ENCODE assay signal across 30 cellular contexts in genomic region chr4:7021355-7021754, GRCh38. TPM values are rescaled to one million over a fixed set of nuclear protein-coding genes. Genes with fewer than 3 reads are reported as not detected.
DNase-seq lines count a peak whose midpoint lies in the region; ATAC-seq and TF ChIP-seq lines count a peak whose summit lies in the region.
"Had no signal": no experiment of that assay in that cellular context is flagged by ENCODE, and none has a peak within 500 bp of the region (broad histone marks: within the 10 kb centered on the region; RNA-seq: fewer than 3 reads in every experiment).

No MANE protein-coding gene starts in this region.

- no peaks in the 10 kb centered on the region for H3K9me3 ChIP-seq in Caco-2
- no peaks in the 10 kb centered on the region for H3K9me3 ChIP-seq in IMR-90 (ENCODE audit: control insufficient read depth, insufficient read depth, low read length)
- H3K9me3 ChIP-seq in osteoblast (ENCODE audit: low read depth, low read length), result no peaks in the 10 kb centered on the region
- H3K9me3 ChIP-seq: gastrocnemius medialis, prostate gland, stomach, vagina had no signal

- H3K4me2 ChIP-seq in IMR-90 (ENCODE audit: low read depth, low read length) (no peak overlapping the region), osteoblast (ENCODE audit: insufficient read depth, low read length) (no peak overlapping the region)

- POLR2A ChIA-PET in Caco-2 (lab: Charles Lee) (no interaction called here), IMR-90 (lab: Charles Lee; ENCODE audit: unreplicated experiment) (no interaction called here)

- H3K27me3 Mint-ChIP-seq in Caco-2 (ENCODE audit: insufficient read depth, unreplicated experiment) (no peaks in the 10 kb centered on the region), chondrocyte (ENCODE audit: low read depth) (no peaks in the 10 kb centered on the region)
- no peaks in the 10 kb centered on the region for H3K27me3 Mint-ChIP-seq in stimulated activated memory B cell treated with anti-CD40 and anti-IgM and Interleukin-4, amounts not matched to agents 10 μg/mL and 1 μg/mL and 100 μg/mL, for 72 hours
- H3K27me3 Mint-ChIP-seq: activated CD4-positive, alpha-beta memory T cell treated with anti-CD3 and anti-CD28 coated beads for 36 hours; activated T-helper 17 cell treated with anti-CD3 and anti-CD28 coated beads, Interleukin-2, amount 50 U/mL, for 72 hours had no signal

- in situ Hi-C loops in IMR-90 (cut with MboI; ENCODE audit: low sequenced_read_pairs), result no loop called here

- H4K20me1 ChIP-seq in IMR-90 (ENCODE audit: insufficient read depth, low read length), result no peaks in the 10 kb centered on the region
- H4K20me1 ChIP-seq in osteoblast (ENCODE audit: insufficient read depth, low read length), result no peaks in the 10 kb centered on the region

- peak overlapping the region; percentile 73; the same call in 2 of the 3 replicates for H2BK15ac ChIP-seq in IMR-90 (ENCODE audit: low read depth, low read length)

- no peak overlapping the region for H2AK9ac ChIP-seq in IMR-90 (replicated peaks; ENCODE audit: low read depth, low read length, poor library complexity)

- H4K91ac ChIP-seq in IMR-90 (ENCODE audit: insufficient read depth, low read depth, low read length), result peak overlapping the region; percentile 100

- H2BK120ac ChIP-seq in IMR-90 (ENCODE audit: low read depth, low read length), result peak overlapping the region; percentile 97

- intact Hi-C loops in Caco-2 (cut with micrococcal nuclease; ENCODE audit: unreplicated experiment), result no loop called here
- intact Hi-C loops in IMR-90 (cut with micrococcal nuclease), result no loop called here

- dilution Hi-C loops in IMR-90 (cut with HindIII; ENCODE audit: low sequenced_read_pairs, unreplicated experiment), result no loop called here

- peaks cover 24 to 57% of the 10 kb centered on the region in 2 experiments for H3K79me1 ChIP-seq in IMR-90 (ENCODE audit: low read depth in 1 of 2, low read length in 2 of 2)

- H3K4me3 ChIP-seq in Caco-2 (ENCODE audit: low read depth, low read length) (no peak overlapping the region), IMR-90 (ENCODE audit: insufficient read depth, low read depth, low read length) (no peak overlapping the region), osteoblast (ENCODE audit: insufficient read depth, low read length) (no peak overlapping the region)
- H3K4me3 ChIP-seq: dorsolateral prefrontal cortex, gastrocnemius medialis, K562, prostate gland, stomach, vagina had no signal

- H3K18ac ChIP-seq in IMR-90 (ENCODE audit: low read depth, low read length), result no peak overlapping the region

- no peak overlapping the region for H3K23ac ChIP-seq in IMR-90 (ENCODE audit: low read depth, low read length)

- no TSS peak for BruUV-seq in Caco-2 (replicated peaks; lab: Mats Ljungman, UMichigan)
- no TSS peak for BruUV-seq in IMR-90 (replicated peaks; lab: Mats Ljungman, UMichigan)

- H3K4me3 Mint-ChIP-seq in Caco-2 (ENCODE audit: unreplicated experiment) (no peak overlapping the region), chondrocyte (ENCODE audit: unreplicated experiment) (no peak overlapping the region)
- no peak overlapping the region for H3K4me3 Mint-ChIP-seq in stimulated activated memory B cell treated with anti-CD40 and anti-IgM and Interleukin-4, amounts not matched to agents 10 μg/mL and 1 μg/mL and 100 μg/mL, for 72 hours
- H3K4me3 Mint-ChIP-seq: activated CD4-positive, alpha-beta memory T cell treated with anti-CD3 and anti-CD28 coated beads for 36 hours; activated T-helper 17 cell treated with anti-CD3 and anti-CD28 coated beads, Interleukin-2, amount 50 U/mL, for 72 hours; immature natural killer cell; T-helper 2 cell treated with Interferon-gamma antibody and Interleukin-4, amounts not matched to agents 5 μg/mL and 100 μg/mL, for 36 hours had no signal

- WGBS in IMR-90 (ENCODE audit: extremely low coverage in 2 of 2, insufficient read length in 1 of 2), 2 experiments, result no CpG with 5 or more reads among the region's 5 CpGs

- H3K9me3 Mint-ChIP-seq in Caco-2 (ENCODE audit: unreplicated experiment) (no peaks in the 10 kb centered on the region), chondrocyte (ENCODE audit: low read depth) (no peaks in the 10 kb centered on the region)
- no peaks in the 10 kb centered on the region for H3K9me3 Mint-ChIP-seq in stimulated activated memory B cell treated with anti-CD40 and anti-IgM and Interleukin-4, amounts not matched to agents 10 μg/mL and 1 μg/mL and 100 μg/mL, for 72 hours
- H3K9me3 Mint-ChIP-seq: activated CD4-positive, alpha-beta memory T cell treated with anti-CD3 and anti-CD28 coated beads for 36 hours; activated T-helper 17 cell treated with anti-CD3 and anti-CD28 coated beads, Interleukin-2, amount 50 U/mL, for 72 hours; immature natural killer cell; T-helper 2 cell treated with Interferon-gamma antibody and Interleukin-4, amounts not matched to agents 5 μg/mL and 100 μg/mL, for 36 hours had no signal

- no peaks in the 10 kb centered on the region for H3K27me3 ChIP-seq in Caco-2 (replicated peaks; ENCODE audit: control insufficient read depth, insufficient read depth, low read length)
- H3K27me3 ChIP-seq in IMR-90 (ENCODE audit: control insufficient read depth, insufficient read depth, low read length), result no peaks in the 10 kb centered on the region
- no peaks in the 10 kb centered on the region for H3K27me3 ChIP-seq in osteoblast (ENCODE audit: insufficient read depth, low read length)
- H3K27me3 ChIP-seq: brain microvascular endothelial cell, dorsolateral prefrontal cortex, gastrocnemius medialis, stomach, vagina had no signal

- ATAC-seq in IMR-90 (ENCODE audit: low read depth), result no peak
- ATAC-seq in stimulated activated memory B cell treated with anti-CD40 and anti-IgM and Interleukin-4, amounts not matched to agents 10 μg/mL and 1 μg/mL and 100 μg/mL, for 72 hours, result no peak
- ATAC-seq: activated T-helper 17 cell treated with anti-CD3 and anti-CD28 coated beads, Interleukin-2, amount 50 U/mL, for 72 hours; gastrocnemius medialis; K562; left cardiac atrium; sciatic nerve had no signal

- no peak overlapping the region for H2AFZ ChIP-seq in IMR-90 (replicated peaks; ENCODE audit: low read length, poor library complexity)
- no peak overlapping the region for H2AFZ ChIP-seq in osteoblast (ENCODE audit: low read length)

- CTCF ChIA-PET in Caco-2 (lab: Charles Lee) (no interaction called here), IMR-90 (lab: Yijun Ruan, JAX) (interaction anchor here (1.2 kb wide), 1 partner anchor 9 kb away, joined by 10 read pairs; no protein-coding TSS in a partner anchor)

- TF ChIP-seq RAD21 in IMR-90 (IDR thresholded peaks at IDR 0.05; ENCODE audit: low read length), result no peak

- DNase-seq in Caco-2 (no peak), IMR-90 (no peak), chondrocyte (ENCODE audit: low spot score) (no peak), osteoblast (ENCODE audit: insufficient read length, low spot score, missing footprints) (no peak), HuH-7 (ENCODE audit: low spot score) (no peak), hepatic stellate cell (ENCODE audit: low spot score) (no peak)
- DNase-seq: activated CD4-positive, alpha-beta memory T cell treated with anti-CD3 and anti-CD28 coated beads for 36 hours; activated CD4-positive, alpha-beta T cell treated with anti-CD3 and anti-CD28 coated beads for 1 hour; activated naive CD4-positive, alpha-beta T cell treated with anti-CD3 and anti-CD28 coated beads, Interleukin-2, amount 50 U/mL, for 16 hours; amniotic stem cell; brain microvascular endothelial cell; C1 segment of cervical spinal cord; dorsolateral prefrontal cortex; gastrocnemius medialis; immature natural killer cell; left cardiac atrium; NCI-H1092; NCI-H1694; NCI-H510A; Right ventricle myocardium superior; stimulated activated CD4-positive, alpha-beta T cell treated with anti-CD3 and anti-CD28 coated beads, Interleukin-12 subunit alpha, Interleukin-12 subunit beta, amount 100 ng/mL, for 4 hours; stimulated activated CD4-positive, alpha-beta T cell treated with anti-CD3 and anti-CD28 coated beads, Interleukin-2, amount 100 ng/mL, for 48 hours; stomach had no signal

- no peak overlapping the region for H3K9ac ChIP-seq in IMR-90 (ENCODE audit: low read depth, low read length)

- TF ChIP-seq CTCF in Caco-2 (IDR thresholded peaks at IDR 0.05; ENCODE audit: insufficient read depth in 1 of 2, low read depth in 1 of 2, low read length in 1 of 2, severe bottlenecking in 1 of 2, unreplicated experiment in 1 of 2) (no peak), IMR-90 (conservative IDR thresholded peaks at IDR 0.05; ENCODE audit: low read depth, low read length) (no peak), chondrocyte (IDR thresholded peaks at IDR 0.05) (no peak), osteoblast (IDR thresholded peaks at IDR 0.05; ENCODE audit: extremely low read depth, low read depth, low read length) (no peak)

- H2BK20ac ChIP-seq in IMR-90 (ENCODE audit: low read depth, low read length), result peak overlapping the region; percentile 95

- TF ChIP-seq POLR2A in IMR-90 (IDR thresholded peaks at IDR 0.05; ENCODE audit: low read depth, low read length), result no peak

- H2AK5ac ChIP-seq in IMR-90 (ENCODE audit: low read depth, low read length), result peak overlapping the region; percentile 91

- peaks cover 81% of the 10 kb centered on the region for H3K36me3 Mint-ChIP-seq in Caco-2 (ENCODE audit: insufficient read depth, unreplicated experiment)
- H3K36me3 Mint-ChIP-seq in chondrocyte (ENCODE audit: low read depth), result peaks cover 6% of the 10 kb centered on the region
- peaks cover 57% of the 10 kb centered on the region for H3K36me3 Mint-ChIP-seq in stimulated activated memory B cell treated with anti-CD40 and anti-IgM and Interleukin-4, amounts not matched to agents 10 μg/mL and 1 μg/mL and 100 μg/mL, for 72 hours

- peak overlapping the region; percentile 97; the same call in 1 of the 2 replicates for H3K14ac ChIP-seq in IMR-90 (replicated peaks; ENCODE audit: low read depth, low read length)

- H3K27ac Mint-ChIP-seq in Caco-2 (ENCODE audit: unreplicated experiment), result peak overlapping the region; percentile 77
- peak overlapping the region; percentile 98 for H3K27ac Mint-ChIP-seq in chondrocyte (ENCODE audit: unreplicated experiment)
- H3K27ac Mint-ChIP-seq in stimulated activated memory B cell treated with anti-CD40 and anti-IgM and Interleukin-4, amounts not matched to agents 10 μg/mL and 1 μg/mL and 100 μg/mL, for 72 hours, result no peak overlapping the region
- H3K27ac Mint-ChIP-seq: activated T-helper 17 cell treated with anti-CD3 and anti-CD28 coated beads, Interleukin-2, amount 50 U/mL, for 72 hours; immature natural killer cell; T-helper 2 cell treated with Interferon-gamma antibody and Interleukin-4, amounts not matched to agents 5 μg/mL and 100 μg/mL, for 36 hours had no signal

- peak overlapping the region; percentile 99 for H2BK5ac ChIP-seq in IMR-90 (ENCODE audit: low read depth, low read length, poor library complexity, severe bottlenecking)

- H3K27ac ChIP-seq in IMR-90 (ENCODE audit: insufficient read depth, low read length) (peak overlapping the region; percentile 68), osteoblast (ENCODE audit: low read depth, low read length) (peak overlapping the region; percentile 54)
- H3K27ac ChIP-seq: dorsolateral prefrontal cortex, gastrocnemius medialis, prostate gland, stomach, vagina had no signal

- H3K36me3 ChIP-seq in Caco-2 (ENCODE audit: control insufficient read depth, insufficient read depth, low read length) (peaks cover 2% of the 10 kb centered on the region; the same call in 1 of the 2 replicates), IMR-90 (ENCODE audit: control insufficient read depth, insufficient read depth, low read length) (peaks cover 40% of the 10 kb centered on the region), osteoblast (ENCODE audit: insufficient read depth, low read length) (peaks cover 2% of the 10 kb centered on the region)

- H3K4me1 Mint-ChIP-seq in Caco-2 (ENCODE audit: low read depth, unreplicated experiment) (peaks cover 22% of the 10 kb centered on the region), chondrocyte (ENCODE audit: low read depth) (peaks cover 28% of the 10 kb centered on the region)
- no peaks in the 10 kb centered on the region for H3K4me1 Mint-ChIP-seq in stimulated activated memory B cell treated with anti-CD40 and anti-IgM and Interleukin-4, amounts not matched to agents 10 μg/mL and 1 μg/mL and 100 μg/mL, for 72 hours
- H3K4me1 Mint-ChIP-seq: activated T-helper 17 cell treated with anti-CD3 and anti-CD28 coated beads, Interleukin-2, amount 50 U/mL, for 72 hours; immature natural killer cell had no signal

- peak overlapping the region; percentile 82; the same call in 1 of the 2 replicates for H3K56ac ChIP-seq in IMR-90 (ENCODE audit: extremely low read depth, insufficient read depth, low read length)

- H3K4me1 ChIP-seq in Caco-2 (peaks cover 23% of the 10 kb centered on the region), IMR-90 (ENCODE audit: control insufficient read depth, insufficient read depth, low read length) (peaks cover 8% of the 10 kb centered on the region), osteoblast (ENCODE audit: insufficient read depth, low read length) (peaks cover 11% of the 10 kb centered on the region)
- H3K4me1 ChIP-seq: gastrocnemius medialis, prostate gland, stomach, vagina had no signal

- no peaks in the 10 kb centered on the region for H3K79me2 ChIP-seq in osteoblast (ENCODE audit: insufficient read depth, low read length)

- H3K9me1 ChIP-seq in IMR-90 (ENCODE audit: insufficient read depth, low read length), result peaks cover 20% of the 10 kb centered on the region

- peak overlapping the region; percentile 51; the same call in 1 of the 2 replicates for H4K5ac ChIP-seq in IMR-90 (ENCODE audit: low read depth, low read length)

- peak overlapping the region; percentile 95 to 96 for H4K8ac ChIP-seq in IMR-90 (ENCODE audit: low read depth in 2 of 2, low read length in 2 of 2)

- peak overlapping the region; percentile 97 for H3K4ac ChIP-seq in IMR-90 (ENCODE audit: low read depth, low read length)

RNA-seq across cellular contexts. Expression of gene TADA2B, which starts 21.8 kb away (rescaled TPM):
- total RNA-seq in Caco-2 (2022) (17.2 and 21.8 TPM in 2 replicates), IMR-90 (2012; rRNA removed) (6.1 and 8.1 TPM in 2 replicates), chondrocyte (18.5 to 18.9 TPM (median 18.8 TPM) in 3 replicates), osteoblast (12.7 and 13.0 TPM in 2 replicates)
- polyA plus RNA-seq in IMR-90 (2012; rRNA removed), result 8.1 and 8.6 TPM in 2 replicates
- 5.2 and 6.9 TPM in 2 replicates for polyA plus RNA-seq in IMR-90 (2012; cell fraction: cytosol; rRNA removed)
- polyA plus RNA-seq in IMR-90 (2012; cell fraction: nucleus; rRNA removed; ENCODE audit: low replicate concordance), result 5.7 and 6.6 TPM in 2 replicates

RNA-seq across cellular contexts. Expression of gene GRPEL1, which starts 46.5 kb away (rescaled TPM):
- total RNA-seq in Caco-2 (2022) (47.3 and 51.7 TPM in 2 replicates), IMR-90 (2012; rRNA removed) (33.0 and 48.6 TPM in 2 replicates), chondrocyte (21.8 to 25.8 TPM (median 24.1 TPM) in 3 replicates), osteoblast (10.3 and 21.0 TPM in 2 replicates)
- 32.0 and 33.9 TPM in 2 replicates for polyA plus RNA-seq in IMR-90 (2012; rRNA removed)
- polyA plus RNA-seq in IMR-90 (2012; cell fraction: cytosol; rRNA removed), result 9.0 and 14.6 TPM in 2 replicates
- polyA plus RNA-seq in IMR-90 (2012; cell fraction: nucleus; rRNA removed; ENCODE audit: low replicate concordance), result 5.0 and 19.1 TPM in 2 replicates
